In genomic region chr10:114768394-114768786, GRCh38 we compare ENCODE assay signal across 8 cellular contexts. TPM values are rescaled to one million over a fixed set of nuclear protein-coding genes. Genes with fewer than 3 reads are reported as not detected.
DNase-seq lines count a peak whose midpoint lies in the region; ATAC-seq and TF ChIP-seq lines count a peak whose summit lies in the region.

No MANE protein-coding gene starts in this region.

- TF ChIP-seq CTCF in PC-9 (conservative IDR thresholded peaks at IDR 0.05) = no peak

- H3K9me3 Mint-ChIP-seq in T-helper 2 cell treated with Interferon-gamma antibody and Interleukin-4, amounts not matched to agents 5 μg/mL and 100 μg/mL, for 36 hours = no peaks in the 10 kb centered on the region
- no peaks in the 10 kb centered on the region for H3K9me3 Mint-ChIP-seq in activated T-helper 17 cell treated with anti-CD3 and anti-CD28 coated beads, Interleukin-2, amount 50 U/mL, for 72 hours

- H3F3A ChIP-seq in PC-9 (ENCODE audit: insufficient read depth, low read depth) = peaks cover 6% of the 10 kb centered on the region; the same call in 1 of the 2 replicates

- peaks cover 38% of the 10 kb centered on the region for H3K27me3 ChIP-seq in iPS-18a (ENCODE audit: control insufficient read depth, insufficient read depth, low read length)
- H3K27me3 ChIP-seq in stomach smooth muscle (ENCODE audit: control insufficient read depth in 1 of 2, insufficient read depth in 2 of 2, low read length in 2 of 2) = peaks cover 8 to 16% of the 10 kb centered on the region in 2 donors
- H3K27me3 ChIP-seq in PC-9 (ENCODE audit: insufficient read depth, low read depth) = no peaks in the 10 kb centered on the region

- H3K9ac ChIP-seq in iPS-18a (ENCODE audit: low read length) (no peak overlapping the region), stomach smooth muscle (ENCODE audit: low read length in 2 of 2) (no peak overlapping the region)

- no peak overlapping the region for H3K4me2 ChIP-seq in PC-9

- H3K36me3 Mint-ChIP-seq in T-helper 2 cell treated with Interferon-gamma antibody and Interleukin-4, amounts not matched to agents 5 μg/mL and 100 μg/mL, for 36 hours (ENCODE audit: low read depth) = no peaks in the 10 kb centered on the region
- H3K36me3 Mint-ChIP-seq in activated T-helper 17 cell treated with anti-CD3 and anti-CD28 coated beads, Interleukin-2, amount 50 U/mL, for 72 hours (ENCODE audit: low read depth) = no peaks in the 10 kb centered on the region

- H3K27ac Mint-ChIP-seq in T-helper 2 cell treated with Interferon-gamma antibody and Interleukin-4, amounts not matched to agents 5 μg/mL and 100 μg/mL, for 36 hours = no peak overlapping the region
- no peak overlapping the region for H3K27ac Mint-ChIP-seq in activated T-helper 17 cell treated with anti-CD3 and anti-CD28 coated beads, Interleukin-2, amount 50 U/mL, for 72 hours

- peak overlapping the region; percentile 63 for H3K4me3 Mint-ChIP-seq in T-helper 2 cell treated with Interferon-gamma antibody and Interleukin-4, amounts not matched to agents 5 μg/mL and 100 μg/mL, for 36 hours
- peak overlapping the region; percentile 43 for H3K4me3 Mint-ChIP-seq in activated T-helper 17 cell treated with anti-CD3 and anti-CD28 coated beads, Interleukin-2, amount 50 U/mL, for 72 hours

- peaks cover 21% of the 10 kb centered on the region for H3K4me1 Mint-ChIP-seq in T-helper 2 cell treated with Interferon-gamma antibody and Interleukin-4, amounts not matched to agents 5 μg/mL and 100 μg/mL, for 36 hours (ENCODE audit: low read depth)
- peaks cover 5% of the 10 kb centered on the region for H3K4me1 Mint-ChIP-seq in activated T-helper 17 cell treated with anti-CD3 and anti-CD28 coated beads, Interleukin-2, amount 50 U/mL, for 72 hours

- no peak for ATAC-seq in activated T-helper 17 cell treated with anti-CD3 and anti-CD28 coated beads, Interleukin-2, amount 50 U/mL, for 72 hours (replicated peaks)
- ATAC-seq in GM19324 (IDR thresholded peaks at IDR 0.05; ENCODE audit: low FRiP score, unreplicated experiment) = no peak

- H3K4me3 ChIP-seq in iPS-18a (ENCODE audit: low read length) (peak overlapping the region; percentile 43), stomach smooth muscle (ENCODE audit: low read length in 2 of 2) (peak overlapping the region; percentile 51 to 68), PC-9 (no peak overlapping the region)

- no peaks in the 10 kb centered on the region for H4K20me1 ChIP-seq in PC-9 (ENCODE audit: insufficient read depth)

- no peak overlapping the region for H2AFZ ChIP-seq in PC-9

- CTCF ChIA-PET in PC-9 (lab: Charles Lee) = interaction anchor here (0.7 kb wide), 1 partner anchor 18 kb away, joined by 5 read pairs; no protein-coding TSS in a partner anchor

- no peaks in the 10 kb centered on the region for H3K79me2 ChIP-seq in PC-9 (ENCODE audit: low read depth)

- DNase-seq in T-helper 2 cell treated with Interferon-gamma antibody and Interleukin-4, amounts not matched to agents 5 μg/mL and 100 μg/mL, for 36 hours (ENCODE audit: low spot score) = no peak
- DNase-seq in T-helper 2 cell = no peak
- DNase-seq in PC-9 = no peak
- no peak for DNase-seq in NCI-H774 (lab: John Stamatoyannopoulos, UW)

- POLR2A ChIA-PET in PC-9 (lab: Charles Lee; ENCODE audit: unreplicated experiment) = no interaction called here

- H3K27ac ChIP-seq in iPS-18a (ENCODE audit: low read length) (no peak overlapping the region), stomach smooth muscle (ENCODE audit: low read length) (no peak overlapping the region), PC-9 (no peak overlapping the region)

- H3K4me1 ChIP-seq in iPS-18a (ENCODE audit: control insufficient read depth, low read depth, low read length) (peaks cover 5% of the 10 kb centered on the region), stomach smooth muscle (ENCODE audit: control insufficient read depth, insufficient read depth, low read length) (peaks cover 8% of the 10 kb centered on the region), PC-9 (replicated peaks; ENCODE audit: insufficient read depth) (peaks cover 16% of the 10 kb centered on the region)

- peaks cover 60% of the 10 kb centered on the region for H3K27me3 Mint-ChIP-seq in T-helper 2 cell treated with Interferon-gamma antibody and Interleukin-4, amounts not matched to agents 5 μg/mL and 100 μg/mL, for 36 hours (ENCODE audit: low read depth)
- peaks cover 4% of the 10 kb centered on the region for H3K27me3 Mint-ChIP-seq in activated T-helper 17 cell treated with anti-CD3 and anti-CD28 coated beads, Interleukin-2, amount 50 U/mL, for 72 hours

- H3K9me3 ChIP-seq in iPS-18a (ENCODE audit: control insufficient read depth, low read depth, low read length) = no peaks in the 10 kb centered on the region
- no peaks in the 10 kb centered on the region for H3K9me3 ChIP-seq in stomach smooth muscle (ENCODE audit: control insufficient read depth in 2 of 2, low read length in 2 of 2)
- H3K9me3 ChIP-seq in PC-9 (ENCODE audit: insufficient read depth, low read depth) = no peaks in the 10 kb centered on the region

- no peaks in the 10 kb centered on the region for H3K9me2 ChIP-seq in PC-9 (ENCODE audit: insufficient read depth)

- H3K36me3 ChIP-seq in iPS-18a (ENCODE audit: control insufficient read depth, low read depth, low read length) = no peaks in the 10 kb centered on the region
- H3K36me3 ChIP-seq in stomach smooth muscle (ENCODE audit: control insufficient read depth in 2 of 2, insufficient read depth in 2 of 2, low read length in 2 of 2) = no peaks in the 10 kb centered on the region
- H3K36me3 ChIP-seq in PC-9 (ENCODE audit: low read depth) = no peaks in the 10 kb centered on the region

- BruUV-seq in PC-9 (replicated peaks; lab: Mats Ljungman, UMichigan) = no TSS peak

- intact Hi-C loops in PC-9 (cut with micrococcal nuclease; ENCODE audit: unreplicated experiment) = loop anchor here (5.0 kb wide), 1 partner anchor 56 kb away; no protein-coding TSS in a partner anchor

RNA-seq across cellular contexts. Expression of gene FHIP2A, which starts 53.2 kb away (rescaled TPM):
- 10 to 100 TPM; 22.8 to 31.2 TPM for total RNA-seq in activated T-helper 17 cell treated with anti-CD3 and anti-CD28 coated beads, Interleukin-2, amount 50 U/mL, for 72 hours
- total RNA-seq in PC-9 (2021) = 16.0 and 18.3 TPM in 2 replicates
